1 cellular context compared by ENCODE assay signal in the genomic region with DNA sequence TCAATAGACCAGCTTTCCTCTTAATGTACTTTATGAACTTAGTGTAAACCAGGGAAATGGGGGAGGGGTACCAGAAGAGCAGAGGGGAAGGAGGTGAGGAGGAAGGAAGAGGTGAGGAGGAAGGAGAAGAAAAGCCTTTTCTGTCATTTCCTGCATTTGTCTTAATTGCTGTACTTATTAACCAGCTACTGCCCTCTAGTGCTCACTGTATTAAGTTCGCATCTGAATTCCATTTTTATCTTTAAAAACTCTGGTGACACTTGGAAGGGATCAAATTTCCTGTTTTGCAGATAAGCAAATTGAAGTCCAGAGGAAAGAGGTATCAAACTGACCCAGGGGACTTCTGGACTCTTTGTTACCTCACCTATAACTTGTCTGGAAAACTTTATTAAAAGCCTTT.
TF ChIP-seq lines count a peak whose summit lies in the region.

No MANE protein-coding gene starts in this region.

TF ChIP-seq in HepG2, 621 proteins besides CTCF, POLR2A, EP300 and RAD21 (continued from another document and continues in another):
- TF ChIP-seq, protein P1, sequence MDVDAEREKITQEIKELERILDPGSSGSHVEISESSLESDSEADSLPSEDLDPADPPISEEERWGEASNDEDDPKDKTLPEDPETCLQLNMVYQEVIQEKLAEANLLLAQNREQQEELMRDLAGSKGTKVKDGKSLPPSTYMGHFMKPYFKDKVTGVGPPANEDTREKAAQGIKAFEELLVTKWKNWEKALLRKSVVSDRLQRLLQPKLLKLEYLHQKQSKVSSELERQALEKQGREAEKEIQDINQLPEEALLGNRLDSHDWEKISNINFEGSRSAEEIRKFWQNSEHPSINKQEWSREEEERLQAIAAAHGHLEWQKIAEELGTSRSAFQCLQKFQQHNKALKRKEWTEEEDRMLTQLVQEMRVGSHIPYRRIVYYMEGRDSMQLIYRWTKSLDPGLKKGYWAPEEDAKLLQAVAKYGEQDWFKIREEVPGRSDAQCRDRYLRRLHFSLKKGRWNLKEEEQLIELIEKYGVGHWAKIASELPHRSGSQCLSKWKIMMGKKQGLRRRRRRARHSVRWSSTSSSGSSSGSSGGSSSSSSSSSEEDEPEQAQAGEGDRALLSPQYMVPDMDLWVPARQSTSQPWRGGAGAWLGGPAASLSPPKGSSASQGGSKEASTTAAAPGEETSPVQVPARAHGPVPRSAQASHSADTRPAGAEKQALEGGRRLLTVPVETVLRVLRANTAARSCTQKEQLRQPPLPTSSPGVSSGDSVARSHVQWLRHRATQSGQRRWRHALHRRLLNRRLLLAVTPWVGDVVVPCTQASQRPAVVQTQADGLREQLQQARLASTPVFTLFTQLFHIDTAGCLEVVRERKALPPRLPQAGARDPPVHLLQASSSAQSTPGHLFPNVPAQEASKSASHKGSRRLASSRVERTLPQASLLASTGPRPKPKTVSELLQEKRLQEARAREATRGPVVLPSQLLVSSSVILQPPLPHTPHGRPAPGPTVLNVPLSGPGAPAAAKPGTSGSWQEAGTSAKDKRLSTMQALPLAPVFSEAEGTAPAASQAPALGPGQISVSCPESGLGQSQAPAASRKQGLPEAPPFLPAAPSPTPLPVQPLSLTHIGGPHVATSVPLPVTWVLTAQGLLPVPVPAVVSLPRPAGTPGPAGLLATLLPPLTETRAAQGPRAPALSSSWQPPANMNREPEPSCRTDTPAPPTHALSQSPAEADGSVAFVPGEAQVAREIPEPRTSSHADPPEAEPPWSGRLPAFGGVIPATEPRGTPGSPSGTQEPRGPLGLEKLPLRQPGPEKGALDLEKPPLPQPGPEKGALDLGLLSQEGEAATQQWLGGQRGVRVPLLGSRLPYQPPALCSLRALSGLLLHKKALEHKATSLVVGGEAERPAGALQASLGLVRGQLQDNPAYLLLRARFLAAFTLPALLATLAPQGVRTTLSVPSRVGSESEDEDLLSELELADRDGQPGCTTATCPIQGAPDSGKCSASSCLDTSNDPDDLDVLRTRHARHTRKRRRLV (CRISPR knock-in tag; IDR thresholded peaks at IDR 0.05): no peak
- TF ChIP-seq SP4 (CRISPR knock-in tag; IDR thresholded peaks at IDR 0.05): no peak
- no peak for TF ChIP-seq ZBTB2 (CRISPR knock-in tag; IDR thresholded peaks at IDR 0.05; ENCODE audit: low read depth)
- TF ChIP-seq FOXO4 (CRISPR knock-in tag; conservative IDR thresholded peaks at IDR 0.05): no peak
- TF ChIP-seq ZSCAN25 (CRISPR knock-in tag; IDR thresholded peaks at IDR 0.05): no peak
- no peak for TF ChIP-seq ZNF678 (CRISPR knock-in tag; IDR thresholded peaks at IDR 0.05)
- TF ChIP-seq MEF2D (CRISPR knock-in tag; IDR thresholded peaks at IDR 0.05): no peak
- TF ChIP-seq, protein P2, sequence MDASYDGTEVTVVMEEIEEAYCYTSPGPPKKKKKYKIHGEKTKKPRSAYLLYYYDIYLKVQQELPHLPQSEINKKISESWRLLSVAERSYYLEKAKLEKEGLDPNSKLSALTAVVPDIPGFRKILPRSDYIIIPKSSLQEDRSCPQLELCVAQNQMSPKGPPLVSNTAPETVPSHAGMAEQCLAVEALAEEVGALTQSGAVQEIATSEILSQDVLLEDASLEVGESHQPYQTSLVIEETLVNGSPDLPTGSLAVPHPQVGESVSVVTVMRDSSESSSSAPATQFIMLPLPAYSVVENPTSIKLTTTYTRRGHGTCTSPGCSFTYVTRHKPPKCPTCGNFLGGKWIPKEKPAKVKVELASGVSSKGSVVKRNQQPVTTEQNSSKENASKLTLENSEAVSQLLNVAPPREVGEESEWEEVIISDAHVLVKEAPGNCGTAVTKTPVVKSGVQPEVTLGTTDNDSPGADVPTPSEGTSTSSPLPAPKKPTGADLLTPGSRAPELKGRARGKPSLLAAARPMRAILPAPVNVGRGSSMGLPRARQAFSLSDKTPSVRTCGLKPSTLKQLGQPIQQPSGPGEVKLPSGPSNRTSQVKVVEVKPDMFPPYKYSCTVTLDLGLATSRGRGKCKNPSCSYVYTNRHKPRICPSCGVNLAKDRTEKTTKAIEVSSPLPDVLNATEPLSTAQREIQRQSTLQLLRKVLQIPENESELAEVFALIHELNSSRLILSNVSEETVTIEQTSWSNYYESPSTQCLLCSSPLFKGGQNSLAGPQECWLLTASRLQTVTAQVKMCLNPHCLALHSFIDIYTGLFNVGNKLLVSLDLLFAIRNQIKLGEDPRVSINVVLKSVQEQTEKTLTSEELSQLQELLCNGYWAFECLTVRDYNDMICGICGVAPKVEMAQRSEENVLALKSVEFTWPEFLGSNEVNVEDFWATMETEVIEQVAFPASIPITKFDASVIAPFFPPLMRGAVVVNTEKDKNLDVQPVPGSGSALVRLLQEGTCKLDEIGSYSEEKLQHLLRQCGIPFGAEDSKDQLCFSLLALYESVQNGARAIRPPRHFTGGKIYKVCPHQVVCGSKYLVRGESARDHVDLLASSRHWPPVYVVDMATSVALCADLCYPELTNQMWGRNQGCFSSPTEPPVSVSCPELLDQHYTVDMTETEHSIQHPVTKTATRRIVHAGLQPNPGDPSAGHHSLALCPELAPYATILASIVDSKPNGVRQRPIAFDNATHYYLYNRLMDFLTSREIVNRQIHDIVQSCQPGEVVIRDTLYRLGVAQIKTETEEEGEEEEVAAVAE (CRISPR knock-in tag; IDR thresholded peaks at IDR 0.05; ENCODE audit: borderline replicate concordance): no peak
- TF ChIP-seq SIX4 (CRISPR knock-in tag; IDR thresholded peaks at IDR 0.05): 0 out of 2 replicates have a peak, but pooled peaks have one; percentile 14
- TF ChIP-seq, protein P3, sequence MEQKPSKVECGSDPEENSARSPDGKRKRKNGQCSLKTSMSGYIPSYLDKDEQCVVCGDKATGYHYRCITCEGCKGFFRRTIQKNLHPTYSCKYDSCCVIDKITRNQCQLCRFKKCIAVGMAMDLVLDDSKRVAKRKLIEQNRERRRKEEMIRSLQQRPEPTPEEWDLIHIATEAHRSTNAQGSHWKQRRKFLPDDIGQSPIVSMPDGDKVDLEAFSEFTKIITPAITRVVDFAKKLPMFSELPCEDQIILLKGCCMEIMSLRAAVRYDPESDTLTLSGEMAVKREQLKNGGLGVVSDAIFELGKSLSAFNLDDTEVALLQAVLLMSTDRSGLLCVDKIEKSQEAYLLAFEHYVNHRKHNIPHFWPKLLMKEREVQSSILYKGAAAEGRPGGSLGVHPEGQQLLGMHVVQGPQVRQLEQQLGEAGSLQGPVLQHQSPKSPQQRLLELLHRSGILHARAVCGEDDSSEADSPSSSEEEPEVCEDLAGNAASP (CRISPR knock-in tag; IDR thresholded peaks at IDR 0.05; ENCODE audit: borderline replicate concordance): no peak
- no peak for TF ChIP-seq ZNF75D (CRISPR knock-in tag; IDR thresholded peaks at IDR 0.05; ENCODE audit: borderline replicate concordance)
- TF ChIP-seq, protein P4, sequence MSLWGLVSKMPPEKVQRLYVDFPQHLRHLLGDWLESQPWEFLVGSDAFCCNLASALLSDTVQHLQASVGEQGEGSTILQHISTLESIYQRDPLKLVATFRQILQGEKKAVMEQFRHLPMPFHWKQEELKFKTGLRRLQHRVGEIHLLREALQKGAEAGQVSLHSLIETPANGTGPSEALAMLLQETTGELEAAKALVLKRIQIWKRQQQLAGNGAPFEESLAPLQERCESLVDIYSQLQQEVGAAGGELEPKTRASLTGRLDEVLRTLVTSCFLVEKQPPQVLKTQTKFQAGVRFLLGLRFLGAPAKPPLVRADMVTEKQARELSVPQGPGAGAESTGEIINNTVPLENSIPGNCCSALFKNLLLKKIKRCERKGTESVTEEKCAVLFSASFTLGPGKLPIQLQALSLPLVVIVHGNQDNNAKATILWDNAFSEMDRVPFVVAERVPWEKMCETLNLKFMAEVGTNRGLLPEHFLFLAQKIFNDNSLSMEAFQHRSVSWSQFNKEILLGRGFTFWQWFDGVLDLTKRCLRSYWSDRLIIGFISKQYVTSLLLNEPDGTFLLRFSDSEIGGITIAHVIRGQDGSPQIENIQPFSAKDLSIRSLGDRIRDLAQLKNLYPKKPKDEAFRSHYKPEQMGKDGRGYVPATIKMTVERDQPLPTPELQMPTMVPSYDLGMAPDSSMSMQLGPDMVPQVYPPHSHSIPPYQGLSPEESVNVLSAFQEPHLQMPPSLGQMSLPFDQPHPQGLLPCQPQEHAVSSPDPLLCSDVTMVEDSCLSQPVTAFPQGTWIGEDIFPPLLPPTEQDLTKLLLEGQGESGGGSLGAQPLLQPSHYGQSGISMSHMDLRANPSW (CRISPR knock-in tag; IDR thresholded peaks at IDR 0.05; ENCODE audit: borderline replicate concordance): no peak
- TF ChIP-seq ZNF292 (CRISPR knock-in tag; IDR thresholded peaks at IDR 0.05; ENCODE audit: borderline replicate concordance, low read depth): no peak
- TF ChIP-seq ZNF891 (CRISPR knock-in tag; IDR thresholded peaks at IDR 0.05): no peak
- TF ChIP-seq, protein P5, sequence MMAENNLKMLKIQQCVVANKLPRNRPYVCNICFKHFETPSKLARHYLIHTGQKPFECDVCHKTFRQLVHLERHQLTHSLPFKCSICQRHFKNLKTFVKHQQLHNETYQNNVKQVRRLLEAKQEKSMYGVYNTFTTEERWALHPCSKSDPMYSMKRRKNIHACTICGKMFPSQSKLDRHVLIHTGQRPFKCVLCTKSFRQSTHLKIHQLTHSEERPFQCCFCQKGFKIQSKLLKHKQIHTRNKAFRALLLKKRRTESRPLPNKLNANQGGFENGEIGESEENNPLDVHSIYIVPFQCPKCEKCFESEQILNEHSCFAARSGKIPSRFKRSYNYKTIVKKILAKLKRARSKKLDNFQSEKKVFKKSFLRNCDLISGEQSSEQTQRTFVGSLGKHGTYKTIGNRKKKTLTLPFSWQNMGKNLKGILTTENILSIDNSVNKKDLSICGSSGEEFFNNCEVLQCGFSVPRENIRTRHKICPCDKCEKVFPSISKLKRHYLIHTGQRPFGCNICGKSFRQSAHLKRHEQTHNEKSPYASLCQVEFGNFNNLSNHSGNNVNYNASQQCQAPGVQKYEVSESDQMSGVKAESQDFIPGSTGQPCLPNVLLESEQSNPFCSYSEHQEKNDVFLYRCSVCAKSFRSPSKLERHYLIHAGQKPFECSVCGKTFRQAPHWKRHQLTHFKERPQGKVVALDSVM (CRISPR knock-in tag; IDR thresholded peaks at IDR 0.05): no peak
- TF ChIP-seq SMC3 (IDR thresholded peaks at IDR 0.05; ENCODE audit: low read length): peak; percentile 80
- TF ChIP-seq ATF7-NPFF (CRISPR knock-in tag; IDR thresholded peaks at IDR 0.05; ENCODE audit: low read depth): no peak
- TF ChIP-seq, protein P6, sequence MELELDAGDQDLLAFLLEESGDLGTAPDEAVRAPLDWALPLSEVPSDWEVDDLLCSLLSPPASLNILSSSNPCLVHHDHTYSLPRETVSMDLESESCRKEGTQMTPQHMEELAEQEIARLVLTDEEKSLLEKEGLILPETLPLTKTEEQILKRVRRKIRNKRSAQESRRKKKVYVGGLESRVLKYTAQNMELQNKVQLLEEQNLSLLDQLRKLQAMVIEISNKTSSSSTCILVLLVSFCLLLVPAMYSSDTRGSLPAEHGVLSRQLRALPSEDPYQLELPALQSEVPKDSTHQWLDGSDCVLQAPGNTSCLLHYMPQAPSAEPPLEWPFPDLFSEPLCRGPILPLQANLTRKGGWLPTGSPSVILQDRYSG (CRISPR knock-in tag; IDR thresholded peaks at IDR 0.05): no peak
- peak; percentile 82; the same call in 1 of the 2 replicates for TF ChIP-seq SIX1 (CRISPR knock-in tag; IDR thresholded peaks at IDR 0.05; ENCODE audit: borderline replicate concordance)
- no peak for TF ChIP-seq SP2 (CRISPR knock-in tag; IDR thresholded peaks at IDR 0.05)
- TF ChIP-seq ZNF724P (CRISPR knock-in tag; IDR thresholded peaks at IDR 0.05; ENCODE audit: borderline replicate concordance): no peak
- TF ChIP-seq MLXIP (CRISPR knock-in tag; IDR thresholded peaks at IDR 0.05; ENCODE audit: borderline replicate concordance): no peak
- no peak for TF ChIP-seq GFI1 (CRISPR knock-in tag; IDR thresholded peaks at IDR 0.05; ENCODE audit: borderline replicate concordance)
- no peak for TF ChIP-seq ZBTB1 (CRISPR knock-in tag; IDR thresholded peaks at IDR 0.05; ENCODE audit: borderline replicate concordance)
- TF ChIP-seq GATAD2A (CRISPR knock-in tag; IDR thresholded peaks at IDR 0.05): 0 out of 2 replicates have a peak, but pooled peaks have one; percentile 12
